Comparison of ENCODE assay signal across 28 cellular contexts in genomic region chr20:8326899-8327298, GRCh38.
"Had no signal": no experiment of that assay in that cellular context is flagged by ENCODE, and none has a peak within 500 bp of the region (broad histone marks: within the 10 kb centered on the region; RNA-seq: fewer than 3 reads in every experiment).

No MANE protein-coding gene starts in this region.

- H3K27me3 ChIP-seq: colonic mucosa, dorsolateral prefrontal cortex, esophagus muscularis mucosa, esophagus squamous epithelium, foreskin keratinocyte, gastrocnemius medialis, gastroesophageal sphincter, heart left ventricle, heart right ventricle had no signal

- DNase-seq: colonic mucosa; cortex of kidney; dermis blood vessel endothelial cell; dorsolateral prefrontal cortex; effector CD4-positive, alpha-beta T cell; effector CD8-positive, alpha-beta T cell; effector memory CD4-positive, alpha-beta T cell; effector memory CD8-positive, alpha-beta T cell; endodermal cell; erythroblast; esophagus squamous epithelium; foreskin fibroblast; foreskin keratinocyte; foreskin melanocyte; gastrocnemius medialis; glutamatergic neuron; head of caudate nucleus; heart left ventricle; heart right ventricle had no signal

- FAIRE-seq: colon, endometrium, endothelial cell of umbilical vein, frontal cortex had no signal

- H3K27ac ChIP-seq: colonic mucosa, coronary artery, epithelial cell of prostate, esophagus muscularis mucosa, esophagus squamous epithelium, foreskin keratinocyte, gastrocnemius medialis, heart left ventricle, heart right ventricle had no signal

- H3K9me3 ChIP-seq: colonic mucosa, esophagus muscularis mucosa, esophagus squamous epithelium, gastrocnemius medialis, gastroesophageal sphincter, heart left ventricle had no signal

- H3K4me3 ChIP-seq: colonic mucosa, coronary artery, dorsolateral prefrontal cortex, esophagus muscularis mucosa, esophagus squamous epithelium, gastrocnemius medialis, gastroesophageal sphincter, heart left ventricle, heart right ventricle had no signal

- H3K36me3 ChIP-seq: colonic mucosa, esophagus muscularis mucosa, esophagus squamous epithelium, gastrocnemius medialis, gastroesophageal sphincter, heart left ventricle, heart right ventricle had no signal

- H3K4me1 ChIP-seq: colonic mucosa, foreskin keratinocyte, gastrocnemius medialis had no signal

- ATAC-seq: effector memory CD8-positive, alpha-beta T cell; esophagus mucosa; foreskin keratinocyte; gastrocnemius medialis; gastroesophageal sphincter; heart left ventricle; heart right ventricle had no signal
